20 cellular contexts compared by ENCODE assay signal in the genomic region with DNA sequence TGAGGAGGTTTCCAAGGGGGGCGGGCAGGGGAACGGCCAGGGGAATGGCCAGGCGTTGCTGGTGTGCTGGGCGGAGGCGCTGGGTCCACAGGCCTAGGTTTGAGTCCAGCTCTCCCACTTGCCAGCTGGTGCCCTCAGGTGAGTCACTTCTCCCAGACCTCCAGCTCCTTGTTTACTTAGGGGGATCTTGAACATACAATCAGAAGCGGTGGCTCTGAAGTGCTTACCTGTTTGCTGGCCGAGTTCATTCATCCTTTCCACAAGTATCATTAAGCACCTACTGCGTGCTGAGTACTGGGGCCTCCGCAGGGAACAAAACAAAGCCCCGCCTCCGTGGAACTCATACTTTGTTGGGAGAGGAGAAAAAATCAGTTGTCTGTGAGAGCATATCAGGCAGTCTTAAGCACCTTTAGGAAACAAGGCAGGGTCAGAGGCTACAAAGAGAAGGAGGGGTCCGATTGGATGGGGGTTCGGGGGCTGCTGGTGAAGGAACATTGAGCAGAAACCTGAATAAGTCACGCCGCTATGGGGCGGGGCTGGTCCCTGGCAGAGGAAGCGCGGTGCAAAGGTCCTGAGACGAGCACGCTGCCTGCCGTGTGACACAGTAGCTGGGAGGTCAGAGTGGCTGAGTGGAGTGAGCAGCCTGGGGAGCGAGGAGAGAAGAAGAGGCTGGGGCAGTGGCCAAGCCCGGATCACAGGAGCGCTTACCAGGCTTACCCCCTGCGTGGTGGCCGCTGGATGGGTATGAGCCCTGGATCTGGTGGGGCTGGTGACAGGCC. TPM values are rescaled to one million over a fixed set of nuclear protein-coding genes. Genes with fewer than 3 reads are reported as not detected.
A peak's percentile ranks its signal among the peaks of the same experiment; 100 is the strongest.
DNase-seq lines count a peak whose midpoint lies in the region; ATAC-seq and TF ChIP-seq lines count a peak whose summit lies in the region.
"Had no signal": no experiment of that assay in that cellular context is flagged by ENCODE, and none has a peak within 500 bp of the region (broad histone marks: within the 10 kb centered on the region; RNA-seq: fewer than 3 reads in every experiment).

No MANE protein-coding gene starts in this region.

- peaks cover 0 to 26% (median 9%) of the 10 kb centered on the region in 3 donors for H3K36me3 Mint-ChIP-seq in immature natural killer cell
- H3K36me3 Mint-ChIP-seq in T-helper 17 cell (ENCODE audit: low read depth) = no peaks in the 10 kb centered on the region

- 95% methylated on average over 26 of the region's 26 CpGs for WGBS in suprapubic skin

- peak; percentile 90 for ATAC-seq in left lung
- ATAC-seq in T-helper 17 cell = no peak
- ATAC-seq: gastrocnemius medialis had no signal

- H4K20me1 ChIP-seq in osteoblast (ENCODE audit: insufficient read depth, low read length) = no peaks in the 10 kb centered on the region

- no peaks in the 10 kb centered on the region for H3K9me3 ChIP-seq in left lung
- H3K9me3 ChIP-seq in osteoblast (ENCODE audit: low read depth, low read length) = no peaks in the 10 kb centered on the region
- no peaks in the 10 kb centered on the region for H3K9me3 ChIP-seq in suprapubic skin
- H3K9me3 ChIP-seq in T-helper 17 cell (ENCODE audit: control insufficient read depth, low read length, poor library complexity, severe bottlenecking) = no peaks in the 10 kb centered on the region
- H3K9me3 ChIP-seq: BLaER1 treated with 17β-estradiol and CSF1 and Interleukin-3, amounts not matched to agents 10 nM and 100 nM; gastrocnemius medialis; MG63; uterus had no signal

- no peak overlapping the region for H2AFZ ChIP-seq in osteoblast (ENCODE audit: low read length)

- H3K4me1 ChIP-seq in left lung (no peaks in the 10 kb centered on the region), osteoblast (ENCODE audit: insufficient read depth, low read length) (no peaks in the 10 kb centered on the region), suprapubic skin (no peaks in the 10 kb centered on the region)
- H3K4me1 ChIP-seq: uterus had no signal

- no peak for TF ChIP-seq POLR2A in suprapubic skin (IDR thresholded peaks at IDR 0.05)

- no peak for TF ChIP-seq CTCF in left lung (IDR thresholded peaks at IDR 0.05)
- TF ChIP-seq CTCF in osteoblast (IDR thresholded peaks at IDR 0.05; ENCODE audit: extremely low read depth, low read depth, low read length) = no peak
- no peak for TF ChIP-seq CTCF in suprapubic skin (IDR thresholded peaks at IDR 0.05)

- H3K4me1 Mint-ChIP-seq in immature natural killer cell (peaks cover 0 to 2% of the 10 kb centered on the region in 2 donors), T-helper 17 cell (peaks cover 2% of the 10 kb centered on the region)

- DNase-seq in DMS53 (lab: John Stamatoyannopoulos, UW) (peak; percentile 93), SW480 (ENCODE audit: low spot score) (peak; percentile 43), left lung (peak; percentile 74 to 76), osteoblast (ENCODE audit: insufficient read length, low spot score, missing footprints) (peak; percentile 44), immature natural killer cell (no peak), suprapubic skin (ENCODE audit: low spot score in 2 of 2) (no peak), T-helper 17 cell (no peak), AG08396 (ENCODE audit: low spot score) (no peak)
- DNase-seq: activated CD4-positive, alpha-beta T cell treated with anti-CD3 and anti-CD28 coated beads, Interleukin-2, amount 50 U/mL, for 1 hour; activated naive CD4-positive, alpha-beta T cell treated with anti-CD3 and anti-CD28 coated beads, Interleukin-2, amount 50 U/mL, for 16 hours; cortex of kidney; gastrocnemius medialis; MG63; NCI-H1417; NCI-H2107; NCI-H526; stimulated activated CD4-positive, alpha-beta T cell treated with anti-CD3 and anti-CD28 coated beads, Interleukin-1b, Interleukin-23, amount 100 ng/mL, for 48 hours; uterus had no signal

- H3K4me3 ChIP-seq in left lung = no peak overlapping the region
- H3K4me3 ChIP-seq in osteoblast (ENCODE audit: insufficient read depth, low read length) = no peak overlapping the region
- H3K4me3 ChIP-seq in suprapubic skin = no peak overlapping the region
- H3K4me3 ChIP-seq: BLaER1 treated with 17β-estradiol and CSF1 and Interleukin-3, amounts not matched to agents 10 nM and 100 nM; gastrocnemius medialis; MG63; uterus had no signal

- H3K27ac Mint-ChIP-seq in immature natural killer cell (peak overlapping the region in 1 of 6 donors; percentile 12), T-helper 17 cell (no peak overlapping the region)
- H3K27ac Mint-ChIP-seq: activated T-helper 1 cell treated with anti-CD3 and anti-CD28 coated beads, Interleukin-12 subunit alpha, Interleukin-12 subunit beta, Interleukin-2, Interleukin-4 antibody, amounts not matched to agents 30 ng/mL and 10 ng/mL and 1 ng/mL, durations not matched to agents 14 hours and 24 hours and 36 hours had no signal

- H3K36me3 ChIP-seq in left lung (peaks cover 0 to 75% of the 10 kb centered on the region in 2 donors), osteoblast (ENCODE audit: insufficient read depth, low read length) (peaks cover 3% of the 10 kb centered on the region), suprapubic skin (peaks cover 78% of the 10 kb centered on the region)
- H3K36me3 ChIP-seq: MG63, uterus had no signal

- no peaks in the 10 kb centered on the region for H3K27me3 Mint-ChIP-seq in immature natural killer cell (ENCODE audit: low read depth in 3 of 3)
- H3K27me3 Mint-ChIP-seq in T-helper 17 cell = no peaks in the 10 kb centered on the region

- no peaks in the 10 kb centered on the region for H3K79me2 ChIP-seq in osteoblast (ENCODE audit: insufficient read depth, low read length)

- intact Hi-C loops in left lung (cut with DNase I) = no loop called here

- H3K27me3 ChIP-seq in left lung (no peaks in the 10 kb centered on the region), osteoblast (ENCODE audit: insufficient read depth, low read length) (no peaks in the 10 kb centered on the region), suprapubic skin (no peaks in the 10 kb centered on the region)
- H3K27me3 ChIP-seq: BLaER1 treated with 17β-estradiol and CSF1 and Interleukin-3, amounts not matched to agents 10 nM and 100 nM; gastrocnemius medialis; MG63; uterus had no signal

- TF ChIP-seq EP300 in suprapubic skin (IDR thresholded peaks at IDR 0.05) = no peak

- H3K4me3 Mint-ChIP-seq in immature natural killer cell (no peak overlapping the region), T-helper 17 cell (no peak overlapping the region)
- H3K4me3 Mint-ChIP-seq: activated T-helper 1 cell treated with anti-CD3 and anti-CD28 coated beads, Interleukin-12 subunit alpha, Interleukin-12 subunit beta, Interleukin-2, Interleukin-4 antibody, amounts not matched to agents 30 ng/mL and 10 ng/mL and 1 ng/mL, durations not matched to agents 14 hours and 24 hours and 36 hours had no signal

- H3K9me3 Mint-ChIP-seq in immature natural killer cell = no peaks in the 10 kb centered on the region
- H3K9me3 Mint-ChIP-seq: activated T-helper 1 cell treated with anti-CD3 and anti-CD28 coated beads, Interleukin-12 subunit alpha, Interleukin-12 subunit beta, Interleukin-2, Interleukin-4 antibody, amounts not matched to agents 30 ng/mL and 10 ng/mL and 1 ng/mL, durations not matched to agents 14 hours and 24 hours and 36 hours had no signal

- no peak overlapping the region for H3K4me2 ChIP-seq in osteoblast (ENCODE audit: insufficient read depth, low read length)
- H3K4me2 ChIP-seq: BLaER1 treated with 17β-estradiol and CSF1 and Interleukin-3, amounts not matched to agents 10 nM and 100 nM had no signal

- H3K27ac ChIP-seq in left lung (peak overlapping the region in 1 of 2 donors; percentile 13), osteoblast (ENCODE audit: low read depth, low read length) (no peak overlapping the region), suprapubic skin (no peak overlapping the region)
- H3K27ac ChIP-seq: BLaER1 treated with 17β-estradiol and CSF1 and Interleukin-3, amounts not matched to agents 10 nM and 100 nM; gastrocnemius medialis; uterus had no signal

RNA-seq across cellular contexts. Expression of a gene that starts 15.1 kb away (rescaled TPM):
- 10 to 100 TPM; 23.3 to 46.1 TPM for total RNA-seq in left lung
- 31.1 and 31.2 TPM in 2 replicates for total RNA-seq in osteoblast
- polyA plus RNA-seq in immature natural killer cell = 1 to 10 TPM; 3.4 to 4.9 (median 4.2) TPM
- total RNA-seq in suprapubic skin = 10 to 100 TPM; 30.1 to 62.1 (median 37.2) TPM
- total RNA-seq in T-helper 17 cell = 10 to 100 TPM; 10.8 to 14.8 TPM

RNA-seq across cellular contexts. Expression of a gene that starts 15.3 kb away (rescaled TPM):
- total RNA-seq in left lung (10 to 100 TPM; 43.9 to 76.1 TPM), osteoblast (34.4 and 35.7 TPM in 2 replicates), suprapubic skin (10 to 100 TPM; 17.1 to 37.2 (median 24.5) TPM), T-helper 17 cell (10 to 100 TPM in 1 of 2 donors, 1 to 10 TPM in 1; 8.0 to 12.1 TPM)
- polyA plus RNA-seq in immature natural killer cell = 10 to 100 TPM; 25.6 to 61.6 (median 59.0) TPM

Comparison
In these comparisons a context has a peak if more than half of its experiments do, and no peak if none do; other contexts are left out.
1. DNase-seq: peak in DMS53 (single experiment), SW480 (single experiment), left lung (2 of 2) and osteoblast (single experiment); none in immature natural killer cell (0 of 3), suprapubic skin (0 of 2), T-helper 17 cell (0 of 3) and AG08396 (single experiment).